Comparison of ENCODE assay signal across 8 cellular contexts in genomic region chr5:140806834-140807775, GRCh38. TPM values are rescaled to one million over a fixed set of nuclear protein-coding genes. Genes with fewer than 3 reads are reported as not detected.
DNase-seq lines count a peak whose midpoint lies in the region; ATAC-seq, FAIRE-seq and TF ChIP-seq lines count a peak whose summit lies in the region.

TSS of gene PCDHA4 (plus strand) at chr5:140807068.

- H3K4me3 ChIP-seq in HFF-Myc (replicated peaks; ENCODE audit: low read depth, low read length) (no peak within 1 kb of the TSS), ascending aorta (peak within 1 kb of the TSS; percentile 16 to 60), transverse colon (peak within 1 kb of the TSS in 3 of 4 donors; percentile 16 to 32 (median 30))

- TF ChIP-seq EP300 in transverse colon (IDR thresholded peaks at IDR 0.05; ENCODE audit: low read depth): no peak

- no peak for ATAC-seq in HG03095 (IDR thresholded peaks at IDR 0.05; ENCODE audit: unreplicated experiment)
- ATAC-seq in GM21723 (IDR thresholded peaks at IDR 0.05; ENCODE audit: unreplicated experiment): no peak
- no peak for ATAC-seq in GM18868 (IDR thresholded peaks at IDR 0.05; ENCODE audit: unreplicated experiment)

- intact Hi-C loops in ascending aorta (cut with DNase I): loop anchor here (2.0 kb wide), 1 partner anchor 234 kb away; no protein-coding TSS in a partner anchor
- intact Hi-C loops in transverse colon (cut with DNase I; ENCODE audit: low total_unique reads): no loop called here

- H3K4me1 ChIP-seq in ascending aorta: no peaks in the 10 kb centered on the region
- no peaks in the 10 kb centered on the region for H3K4me1 ChIP-seq in transverse colon

- no peaks in the 10 kb centered on the region for H3K27me3 ChIP-seq in ascending aorta
- H3K27me3 ChIP-seq in transverse colon: peaks cover 1% of the 10 kb centered on the region

- TF ChIP-seq CTCF in HFF-Myc (IDR thresholded peaks at IDR 0.05; ENCODE audit: low read depth, low read length, missing control alignments) (peak; percentile 48), ascending aorta (IDR thresholded peaks at IDR 0.05) (peak in 2 of 3 experiments; percentile 11 to 38), transverse colon (IDR thresholded peaks at IDR 0.05) (peak in 4 of 5 experiments; percentile 9 to 30 (median 18))

- in situ Hi-C loops in transverse colon (cut with MboI; ENCODE audit: low pct_ligation_motif_present in 1 of 4, low pct_unique_long_range_greater_than_20kb in 1 of 4, low sequenced_read_pairs in 3 of 4): no loop called here

- peak; percentile 96 for FAIRE-seq in A204.1 (lab: Jason Lieb, UNC)

- no peak for TF ChIP-seq POLR2A in transverse colon (IDR thresholded peaks at IDR 0.05)

- no peak within 1 kb of the TSS for H3K27ac ChIP-seq in ascending aorta
- H3K27ac ChIP-seq in transverse colon: peak within 1 kb of the TSS in 2 of 4 donors; percentile 29 to 61

- H3K36me3 ChIP-seq in ascending aorta: no peaks in the 10 kb centered on the region
- H3K36me3 ChIP-seq in transverse colon: no peaks in the 10 kb centered on the region

- no peak for DNase-seq in HFF-Myc (ENCODE audit: extremely low read depth, low read depth)
- peak in 1 of 2 donors; percentile 62 for DNase-seq in ascending aorta (ENCODE audit: low spot score in 2 of 2)
- DNase-seq in inferior parietal cortex (ENCODE audit: extremely low spot score): peak; percentile 58
- DNase-seq in transverse colon: peak; percentile 26

- 36 to 53% methylated on average over 5 to 47 of the region's 47 CpGs for WGBS in transverse colon (ENCODE audit: low coverage in 1 of 2), 2 donors

- H3K9me3 ChIP-seq in ascending aorta (peaks cover 15 to 35% of the 10 kb centered on the region in 2 donors), transverse colon (peaks cover 5 to 32% of the 10 kb centered on the region in 2 donors)

RNA-seq across cellular contexts. Expression of gene PCDHA4, which starts in this region (rescaled TPM):
- not detected for total RNA-seq in ascending aorta
- 1 to 10 TPM in 3 of 4 donors, under 1 TPM in 1; 0.79 to 7.9 (median 2.4) TPM for total RNA-seq in transverse colon
